In genomic region chr7:44080686-44081265, GRCh38 we compare ENCODE assay signal across 10 cellular contexts. TPM values are rescaled to one million over a fixed set of nuclear protein-coding genes. Genes with fewer than 3 reads are reported as not detected.
DNase-seq lines count a peak whose midpoint lies in the region; ATAC-seq and TF ChIP-seq lines count a peak whose summit lies in the region.
"Had no signal": no experiment of that assay in that cellular context is flagged by ENCODE, and none has a peak within 500 bp of the region (broad histone marks: within the 10 kb centered on the region; RNA-seq: fewer than 3 reads in every experiment).

No MANE protein-coding gene starts in this region.

- TF ChIP-seq EP300 in gastroesophageal sphincter (IDR thresholded peaks at IDR 0.05) = no peak

- no peak overlapping the region for H3K18ac ChIP-seq in H9 (ENCODE audit: insufficient read length, low read depth, low read length)

- CTCF ChIA-PET in T-cell (lab: Charles Lee) = interaction anchor here (0.7 to 1.1 kb wide), 2 partner anchors 12 to 36 kb away, joined by 9 to 11 read pairs; partner anchors contain the start of gene DBNL (in 1 of the 2)

- H3K9me3 Mint-ChIP-seq in H9 = no peaks in the 10 kb centered on the region
- no peaks in the 10 kb centered on the region for H3K9me3 Mint-ChIP-seq in T-cell
- H3K9me3 Mint-ChIP-seq in stimulated activated memory B cell treated with anti-CD40 and anti-IgM and Interleukin-4, amounts not matched to agents 10 μg/mL and 1 μg/mL and 100 μg/mL, for 72 hours = no peaks in the 10 kb centered on the region

- POLR2A ChIA-PET in T-cell (lab: Charles Lee) = interaction anchor here (0.7 to 1.0 kb wide), 2 partner anchors 13 to 765 kb away, joined by 4 read pairs; no protein-coding TSS in a partner anchor

- H3K27ac Mint-ChIP-seq in H9 (peak overlapping the region in 1 of 3 experiments; percentile 18; a peak in 2 of 7 replicates), T-cell (peak overlapping the region; percentile 89 to 93)
- H3K27ac Mint-ChIP-seq in stimulated activated memory B cell treated with anti-CD40 and anti-IgM and Interleukin-4, amounts not matched to agents 10 μg/mL and 1 μg/mL and 100 μg/mL, for 72 hours = peak overlapping the region; percentile 98

- no peak overlapping the region for H2BK120ac ChIP-seq in H9 (ENCODE audit: low read depth, low read length, poor library complexity, severe bottlenecking)

- H3K4me3 Mint-ChIP-seq in H9 (peak overlapping the region; percentile 82 to 85), T-cell (peak overlapping the region; percentile 86 to 91 (median 90))
- peak overlapping the region; percentile 86 for H3K4me3 Mint-ChIP-seq in stimulated activated memory B cell treated with anti-CD40 and anti-IgM and Interleukin-4, amounts not matched to agents 10 μg/mL and 1 μg/mL and 100 μg/mL, for 72 hours

- no CpG with 5 or more reads among the region's 11 CpGs for WGBS in H9 (ENCODE audit: extremely low coverage, insufficient read length, low lambda C conversion rate)
- no CpG with 5 or more reads among the region's 11 CpGs for WGBS in gastroesophageal sphincter (ENCODE audit: low coverage in 1 of 2), 2 donors
- 83% methylated on average over 11 of the region's 11 CpGs for WGBS in prostate gland

- intact Hi-C loops in prostate gland (cut with DNase I) = loop anchor here (5.0 kb wide), 1 partner anchor 42 kb away; the partner anchor contains the start of gene POLD2

- H4K5ac ChIP-seq in H9 (ENCODE audit: insufficient read length, low read depth, low read length) = no peak overlapping the region

- no peak for ATAC-seq in T-cell (replicated peaks in 1 of 4)
- ATAC-seq in gastroesophageal sphincter = no peak
- no peak for ATAC-seq in stimulated activated memory B cell treated with anti-CD40 and anti-IgM and Interleukin-4, amounts not matched to agents 10 μg/mL and 1 μg/mL and 100 μg/mL, for 72 hours
- no peak for ATAC-seq in GM18511 (IDR thresholded peaks at IDR 0.05; ENCODE audit: unreplicated experiment)
- no peak for ATAC-seq in HG02588 (IDR thresholded peaks at IDR 0.05; ENCODE audit: unreplicated experiment)

- no peak overlapping the region for H2BK15ac ChIP-seq in H9 (ENCODE audit: low read depth, low read length)

- H3K23me2 ChIP-seq in H9 (ENCODE audit: insufficient read length, low read depth, low read length, poor library complexity, severe bottlenecking) = no peaks in the 10 kb centered on the region

- H3K4me1 ChIP-seq in H9 (ENCODE audit: insufficient read depth, low read length) (peaks cover 4% of the 10 kb centered on the region; the same call in 1 of the 2 replicates), gastroesophageal sphincter (peaks cover 0 to 66% (median 17%) of the 10 kb centered on the region in 3 donors), prostate gland (replicated peaks) (no peaks in the 10 kb centered on the region)

- H3K27me3 ChIP-seq in H9 (ENCODE audit: insufficient read depth, low read length) (no peaks in the 10 kb centered on the region; the same call in 1 of the 2 replicates), gastroesophageal sphincter (no peaks in the 10 kb centered on the region), prostate gland (replicated peaks; ENCODE audit: insufficient read depth) (no peaks in the 10 kb centered on the region)
- H3K27me3 ChIP-seq: adrenal gland had no signal

- no peak overlapping the region for H3K56ac ChIP-seq in H9 (ENCODE audit: insufficient read length, low read depth, low read length)

- H3K27ac ChIP-seq in H9 (ENCODE audit: insufficient read length, low read depth, low read length) = no peak overlapping the region
- peak overlapping the region in 3 of 4 donors; percentile 52 to 94 (median 88) for H3K27ac ChIP-seq in gastroesophageal sphincter
- peak overlapping the region in 1 of 2 donors; percentile 14 for H3K27ac ChIP-seq in prostate gland

- H2BK5ac ChIP-seq in H9 (ENCODE audit: insufficient read length, low read length) = no peak overlapping the region

- no peak overlapping the region for H3K9ac ChIP-seq in H9 (ENCODE audit: extremely low read depth, insufficient read length, low read length)

- no peak overlapping the region for H4K91ac ChIP-seq in H9 (ENCODE audit: insufficient read length, low read depth, low read length)

- H2AK5ac ChIP-seq in H9 (ENCODE audit: insufficient read length, low read length) = no peak overlapping the region

- H2AFZ ChIP-seq in H9 (ENCODE audit: low read length) = no peak overlapping the region

- TF ChIP-seq CTCF in H9 (conservative IDR thresholded peaks at IDR 0.05) = no peak
- no peak for TF ChIP-seq CTCF in gastroesophageal sphincter (IDR thresholded peaks at IDR 0.05)
- TF ChIP-seq CTCF in prostate gland (IDR thresholded peaks at IDR 0.05) = no peak

- H3K36me3 ChIP-seq in gastroesophageal sphincter (peaks cover 0 to 52% of the 10 kb centered on the region in 2 donors), prostate gland (peaks cover 0 to 39% of the 10 kb centered on the region in 2 donors)

- peaks cover 15 to 41% (median 38%) of the 10 kb centered on the region in 3 experiments for H3K36me3 Mint-ChIP-seq in H9 (ENCODE audit: insufficient read depth in 1 of 3, low read depth in 3 of 3)
- H3K36me3 Mint-ChIP-seq in T-cell = peaks cover 20% of the 10 kb centered on the region
- H3K36me3 Mint-ChIP-seq in stimulated activated memory B cell treated with anti-CD40 and anti-IgM and Interleukin-4, amounts not matched to agents 10 μg/mL and 1 μg/mL and 100 μg/mL, for 72 hours = peaks cover 37% of the 10 kb centered on the region

- DNase-seq in H9 = no peak
- no peak for DNase-seq in T-cell
- no peak for DNase-seq in prostate gland (ENCODE audit: low spot score)
- DNase-seq in iPS-NIHi7 (ENCODE audit: extremely low spot score) = no peak
- DNase-seq: adrenal gland, kidney glomerular epithelial cell had no signal

- H2BK20ac ChIP-seq in H9 (ENCODE audit: low read depth, low read length, poor library complexity, severe bottlenecking) = no peak overlapping the region

- no peaks in the 10 kb centered on the region for H3K79me2 ChIP-seq in H9 (ENCODE audit: insufficient read depth, low read length)

- no peaks in the 10 kb centered on the region for H3K79me1 ChIP-seq in H9 (ENCODE audit: insufficient read depth, low read depth, low read length, poor library complexity, severe bottlenecking)

- no peak overlapping the region for H3K23ac ChIP-seq in H9 (ENCODE audit: insufficient read length, low read depth, low read length)

- H3K14ac ChIP-seq in H9 (ENCODE audit: insufficient read depth, low read length) = no peak overlapping the region

- no peak for TF ChIP-seq POLR2A in gastroesophageal sphincter (IDR thresholded peaks at IDR 0.05)
- TF ChIP-seq POLR2A in prostate gland (IDR thresholded peaks at IDR 0.05) = no peak

- no peak overlapping the region for H3T11ph ChIP-seq in H9 (ENCODE audit: low read length)

- no peaks in the 10 kb centered on the region for H3K9me3 ChIP-seq in H9 (ENCODE audit: control insufficient read depth, low read depth, low read length)
- no peaks in the 10 kb centered on the region for H3K9me3 ChIP-seq in gastroesophageal sphincter
- no peaks in the 10 kb centered on the region for H3K9me3 ChIP-seq in prostate gland
- H3K9me3 ChIP-seq: adrenal gland had no signal

- H3K4me2 ChIP-seq in H9 (ENCODE audit: insufficient read depth, insufficient read length, low read length) = no peak overlapping the region

- no peak overlapping the region for H4K8ac ChIP-seq in H9 (replicated peaks; ENCODE audit: insufficient read length, low read depth, low read length)

- no peak overlapping the region for H2BK12ac ChIP-seq in H9 (ENCODE audit: insufficient read length, low read depth, low read length)

- H3K4me1 Mint-ChIP-seq in H9 (peaks cover 12 to 21% of the 10 kb centered on the region in 2 experiments), T-cell (peaks cover 32 to 42% (median 33%) of the 10 kb centered on the region in 3 donors)
- H3K4me1 Mint-ChIP-seq in stimulated activated memory B cell treated with anti-CD40 and anti-IgM and Interleukin-4, amounts not matched to agents 10 μg/mL and 1 μg/mL and 100 μg/mL, for 72 hours = peaks cover 53% of the 10 kb centered on the region

- no peaks in the 10 kb centered on the region for H4K20me1 ChIP-seq in H9 (ENCODE audit: control insufficient read depth, insufficient read depth, insufficient read length)

- no peak overlapping the region for H3K4me3 ChIP-seq in gastroesophageal sphincter
- peak overlapping the region in 1 of 2 donors; percentile 81 for H3K4me3 ChIP-seq in prostate gland

- H3K27me3 Mint-ChIP-seq in H9 (ENCODE audit: low read depth) = peaks cover 14% of the 10 kb centered on the region
- no peaks in the 10 kb centered on the region for H3K27me3 Mint-ChIP-seq in T-cell
- H3K27me3 Mint-ChIP-seq in stimulated activated memory B cell treated with anti-CD40 and anti-IgM and Interleukin-4, amounts not matched to agents 10 μg/mL and 1 μg/mL and 100 μg/mL, for 72 hours = no peaks in the 10 kb centered on the region

- H3K4ac ChIP-seq in H9 (ENCODE audit: low read depth, low read length) = no peak overlapping the region

RNA-seq across cellular contexts. Expression of gene POLM, which starts 1.6 kb away (rescaled TPM):
- total RNA-seq in H9 (2021) (18.7 and 24.5 TPM in 2 replicates), T-cell (10 to 100 TPM; 39.5 to 81.9 (median 70.7) TPM), gastroesophageal sphincter (10 to 100 TPM; 28.1 to 55.1 (median 32.4) TPM), prostate gland (10 to 100 TPM; 63.7 to 80.7 TPM)

RNA-seq across cellular contexts. Expression of gene PGAM2, which starts 15.4 kb away (rescaled TPM):
- total RNA-seq in H9 (2021) (5.6 and 8.7 TPM in 2 replicates), T-cell (1 to 10 TPM; 1.1 to 2.9 (median 1.7) TPM), gastroesophageal sphincter (1 to 10 TPM in 2 of 4 donors, not detected in 2; 3.2 to 3.9 TPM), prostate gland (1 to 10 TPM in 1 of 2 donors, not detected in 1; 9.7 TPM)

RNA-seq across cellular contexts. Expression of gene AEBP1, which starts 23.4 kb away (rescaled TPM):
- total RNA-seq in H9 (2021) (49.1 and 49.3 TPM in 2 replicates), T-cell (10 to 100 TPM; 18.1 to 28.4 (median 23.1) TPM), gastroesophageal sphincter (100 to 1,000 TPM; 101 to 248 (median 171) TPM), prostate gland (100 to 1,000 TPM in 1 of 2 donors, 10 to 100 TPM in 1; 40.4 to 219 TPM)

RNA-seq across cellular contexts. Expression of gene DBNL, which starts 36.3 kb away (rescaled TPM):
- total RNA-seq in H9 (2021) (51.3 and 52.8 TPM in 2 replicates), T-cell (100 to 1,000 TPM; 101 to 188 (median 156) TPM), gastroesophageal sphincter (100 to 1,000 TPM in 3 of 4 donors, 10 to 100 TPM in 1; 92.2 to 132 (median 124) TPM), prostate gland (100 to 1,000 TPM; 118 to 120 TPM)

RNA-seq across cellular contexts. Expression of gene POLD2, which starts 42.6 kb away (rescaled TPM):
- total RNA-seq in H9 (2021) = 126 and 131 TPM in 2 replicates
- 10 to 100 TPM; 53.4 to 85.1 (median 72.6) TPM for total RNA-seq in T-cell
- total RNA-seq in gastroesophageal sphincter = 10 to 100 TPM; 45.3 to 52.6 (median 50.8) TPM
- 10 to 100 TPM; 53.1 to 65.9 TPM for total RNA-seq in prostate gland
